8 cellular contexts compared by ENCODE assay signal in the genomic region with DNA sequence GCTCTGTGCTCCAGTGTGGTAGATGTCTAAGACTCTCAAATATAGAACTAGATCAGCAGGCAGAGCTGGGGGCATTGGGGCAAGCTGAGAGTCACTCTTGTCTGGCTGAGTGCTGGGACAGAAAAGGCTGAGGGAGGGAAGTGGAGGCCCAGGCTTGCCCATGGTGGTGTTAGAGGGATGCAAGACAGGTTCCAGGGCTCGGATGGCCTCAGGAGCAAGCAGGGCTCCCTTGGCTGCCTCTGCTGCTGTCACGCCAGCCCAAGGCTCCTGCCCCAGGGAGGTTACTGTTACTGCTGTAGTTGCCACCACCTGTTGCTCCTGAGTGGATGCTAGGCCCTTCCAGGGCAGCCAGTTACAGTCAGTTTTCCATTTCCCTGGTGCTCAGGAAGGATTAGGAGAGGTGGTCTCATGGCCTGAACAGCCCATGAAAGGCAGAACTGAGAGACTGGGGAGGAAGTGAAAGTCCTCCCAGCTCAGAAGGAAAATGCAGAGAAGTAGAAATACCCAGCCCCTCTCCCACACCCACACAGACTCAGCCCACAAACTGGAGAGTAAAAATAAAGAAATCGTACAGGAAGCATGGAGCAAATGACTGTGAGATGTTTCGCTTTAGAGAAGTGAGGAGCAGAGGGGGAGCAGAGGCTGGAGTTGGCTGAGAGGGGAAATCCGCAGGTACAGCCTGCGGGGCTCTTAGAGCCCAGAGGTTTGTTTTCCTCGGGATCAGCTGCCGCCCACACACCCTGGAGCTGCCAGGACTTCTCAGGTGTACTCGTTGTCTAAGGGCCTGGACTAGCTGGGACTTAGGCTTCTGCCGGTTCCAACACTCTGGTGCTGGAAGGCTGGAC. TPM values are rescaled to one million over a fixed set of nuclear protein-coding genes. Genes with fewer than 3 reads are reported as not detected.
DNase-seq lines count a peak whose midpoint lies in the region; ATAC-seq and TF ChIP-seq lines count a peak whose summit lies in the region.

No MANE protein-coding gene starts in this region.

- peak overlapping the region; percentile 77 for H3K27ac Mint-ChIP-seq in activated CD4-positive, alpha-beta T cell treated with anti-CD3 and anti-CD28 coated beads, Interleukin-2, amount 10 ng/mL, durations not matched to agents 24 days and 14 days

- peaks cover 9% of the 10 kb centered on the region for H3K27me3 ChIP-seq in BLaER1

- peaks cover 67% of the 10 kb centered on the region for H3K4me1 ChIP-seq in BLaER1

- intact Hi-C loops in activated CD4-positive, alpha-beta T cell treated with anti-CD3 and anti-CD28 coated beads, Interleukin-2, amount 10 ng/mL, durations not matched to agents 24 days and 14 days (cut with micrococcal nuclease) = loop anchor here (1.0 to 5.0 kb wide), 9 partner anchors 14 to 350 kb away; a partner anchor contains a TSS

- H3K36me3 Mint-ChIP-seq in activated CD4-positive, alpha-beta T cell treated with anti-CD3 and anti-CD28 coated beads, Interleukin-2, amount 10 ng/mL, durations not matched to agents 24 days and 14 days (ENCODE audit: low read depth) = no peaks in the 10 kb centered on the region

- ATAC-seq in HG02678 (IDR thresholded peaks at IDR 0.05; ENCODE audit: unreplicated experiment) = peak; percentile 32
- ATAC-seq in HG03442 (IDR thresholded peaks at IDR 0.05; ENCODE audit: unreplicated experiment) = no peak

- DNase-seq in activated CD4-positive, alpha-beta T cell treated with anti-CD3 and anti-CD28 coated beads, Interleukin-2, amount 10 ng/mL, durations not matched to agents 24 days and 14 days = peak; percentile 79
- DNase-seq in foreskin fibroblast (no peak), cerebellum (ENCODE audit: low spot score) (no peak), OCI-M1 (lab: John Stamatoyannopoulos, UW) (no peak)
- peak; percentile 48 for DNase-seq in stimulated activated CD4-positive, alpha-beta T cell treated with anti-CD3 and anti-CD28 coated beads, Interleukin-12 subunit alpha, Interleukin-12 subunit beta, amount 100 ng/mL, for 4 hours

- peak overlapping the region; percentile 98 for H3K4me2 ChIP-seq in BLaER1

- H3K36me3 ChIP-seq in BLaER1 = no peaks in the 10 kb centered on the region

- H3K9ac ChIP-seq in BLaER1 = peak overlapping the region; percentile 53; the same call in 1 of the 2 replicates

- peak overlapping the region; percentile 70 for H3K27ac ChIP-seq in BLaER1

- no peaks in the 10 kb centered on the region for H3K9me3 Mint-ChIP-seq in activated CD4-positive, alpha-beta T cell treated with anti-CD3 and anti-CD28 coated beads, Interleukin-2, amount 10 ng/mL, durations not matched to agents 24 days and 14 days

- H3K4me1 Mint-ChIP-seq in activated CD4-positive, alpha-beta T cell treated with anti-CD3 and anti-CD28 coated beads, Interleukin-2, amount 10 ng/mL, durations not matched to agents 24 days and 14 days = peaks cover 67% of the 10 kb centered on the region

- H3K27me3 Mint-ChIP-seq in activated CD4-positive, alpha-beta T cell treated with anti-CD3 and anti-CD28 coated beads, Interleukin-2, amount 10 ng/mL, durations not matched to agents 24 days and 14 days = no peaks in the 10 kb centered on the region

- H3K9me3 ChIP-seq in BLaER1 = no peaks in the 10 kb centered on the region

- no peak for TF ChIP-seq CTCF in foreskin fibroblast (IDR thresholded peaks at IDR 0.05; ENCODE audit: low read depth, low read length)

- no peaks in the 10 kb centered on the region; the same call in 1 of the 2 replicates for H4K20me1 ChIP-seq in BLaER1

- peak overlapping the region; percentile 86 for H3K4me3 Mint-ChIP-seq in activated CD4-positive, alpha-beta T cell treated with anti-CD3 and anti-CD28 coated beads, Interleukin-2, amount 10 ng/mL, durations not matched to agents 24 days and 14 days

- H3K4me3 ChIP-seq in BLaER1 (peak overlapping the region; percentile 49), foreskin fibroblast (ENCODE audit: low read depth in 1 of 2, low read length in 2 of 2) (peak overlapping the region; percentile 68 to 73)

RNA-seq across cellular contexts. Expression of a gene that starts 2.1 kb away (rescaled TPM):
- total RNA-seq in activated CD4-positive, alpha-beta T cell treated with anti-CD3 and anti-CD28 coated beads, Interleukin-2, amount 10 ng/mL, durations not matched to agents 24 days and 14 days = 3.0 and 3.3 TPM in 2 replicates
- total RNA-seq in cerebellum = 4.7 TPM

Comparison
In these comparisons a context has a peak if more than half of its experiments do, and no peak if none do; other contexts are left out.
1. DNase-seq: peak in activated CD4-positive, alpha-beta T cell treated with anti-CD3 and anti-CD28 coated beads, Interleukin-2, amount 10 ng/mL, durations not matched to agents 24 days and 14 days (single experiment) and stimulated activated CD4-positive, alpha-beta T cell treated with anti-CD3 and anti-CD28 coated beads, Interleukin-12 subunit alpha, Interleukin-12 subunit beta, amount 100 ng/mL, for 4 hours (single experiment); none in foreskin fibroblast (0 of 2), cerebellum (single experiment) and OCI-M1 (single experiment).